Comparison of ENCODE assay signal across 10 cellular contexts in genomic region chr3:4828279-4829030, GRCh38.
A peak's percentile ranks its signal among the peaks of the same experiment; 100 is the strongest.
DNase-seq lines count a peak whose midpoint lies in the region; ATAC-seq and TF ChIP-seq lines count a peak whose summit lies in the region.
"Had no signal": no experiment of that assay in that cellular context is flagged by ENCODE, and none has a peak within 500 bp of the region (broad histone marks: within the 10 kb centered on the region; RNA-seq: fewer than 3 reads in every experiment).

No MANE protein-coding gene starts in this region.

- CTCF ChIA-PET in naive thymus-derived CD4-positive, alpha-beta T cell (lab: Charles Lee), result interaction anchor here (1.0 to 1.8 kb wide), 2 partner anchors 117 to 151 kb away, joined by 7 read pairs; partner anchors contain the start of gene BHLHE40
- CTCF ChIA-PET in Calu3 (lab: Charles Lee), result no interaction called here

- H3K4me3 ChIP-seq in AG10803 (ENCODE audit: low read length) (no peak overlapping the region), coronary artery (no peak overlapping the region)
- H3K4me3 ChIP-seq in naive thymus-derived CD4-positive, alpha-beta T cell (ENCODE audit: low read length), result no peak overlapping the region
- H3K4me3 ChIP-seq: adrenal gland, SJSA1 had no signal

- DNase-seq in AG10803 (ENCODE audit: low read depth), result peak; percentile 94
- peak; percentile 9 for DNase-seq in NCI-H226
- no peak for DNase-seq in coronary artery (ENCODE audit: low spot score)
- DNase-seq in naive thymus-derived CD4-positive, alpha-beta T cell, result no peak
- DNase-seq in posterior cingulate gyrus, result no peak
- no peak for DNase-seq in Calu3
- DNase-seq in NCI-H2107 (lab: John Stamatoyannopoulos, UW), result no peak
- no peak for DNase-seq in NCI-H1105 treated with DMSO at 0.1 percent for 48 hours (lab: John Stamatoyannopoulos, UW)

- peak overlapping the region; percentile 80 to 92 for H3K27ac ChIP-seq in coronary artery
- H3K27ac ChIP-seq in naive thymus-derived CD4-positive, alpha-beta T cell (ENCODE audit: low read depth, low read length), result peak overlapping the region; percentile 60
- H3K27ac ChIP-seq: SJSA1 had no signal

- H3K27ac Mint-ChIP-seq in naive thymus-derived CD4-positive, alpha-beta T cell, result peak overlapping the region; percentile 35 to 99 (median 84)
- H3K27ac Mint-ChIP-seq in Calu3 (ENCODE audit: unreplicated experiment), result no peak overlapping the region

- ATAC-seq in naive thymus-derived CD4-positive, alpha-beta T cell, result no peak

- peaks cover 0 to 60% (median 7%) of the 10 kb centered on the region in 5 donors for H3K36me3 Mint-ChIP-seq in naive thymus-derived CD4-positive, alpha-beta T cell
- peaks cover 13% of the 10 kb centered on the region for H3K36me3 Mint-ChIP-seq in Calu3 (ENCODE audit: insufficient read depth, unreplicated experiment)

- peak overlapping the region in 6 of 10 donors; percentile 43 to 93 (median 86) for H3K4me3 Mint-ChIP-seq in naive thymus-derived CD4-positive, alpha-beta T cell
- H3K4me3 Mint-ChIP-seq in Calu3 (ENCODE audit: low read depth, unreplicated experiment), result no peak overlapping the region

- peaks cover 56 to 88% of the 10 kb centered on the region in 2 donors for H3K4me1 ChIP-seq in naive thymus-derived CD4-positive, alpha-beta T cell (ENCODE audit: control insufficient read depth in 2 of 2, insufficient read depth in 2 of 2, low read length in 2 of 2)

- POLR2A ChIA-PET in naive thymus-derived CD4-positive, alpha-beta T cell (lab: Charles Lee), result interaction anchor here (0.5 to 2.6 kb wide), 4 partner anchors 13 to 150 kb away, joined by 4 to 8 read pairs (median 8); no protein-coding TSS in a partner anchor

- H3K9me3 ChIP-seq in naive thymus-derived CD4-positive, alpha-beta T cell (ENCODE audit: control insufficient read depth in 2 of 3, low read length in 3 of 3), result no peaks in the 10 kb centered on the region
- H3K9me3 ChIP-seq: adrenal gland, SJSA1 had no signal

- intact Hi-C loops in naive thymus-derived CD4-positive, alpha-beta T cell (cut with micrococcal nuclease), result no loop called here
- intact Hi-C loops in posterior cingulate gyrus (cut with DNase I) (no loop called here), Calu3 (cut with micrococcal nuclease; ENCODE audit: unreplicated experiment) (loop anchor here (5.0 kb wide), 2 partner anchors 76 to 106 kb away; no protein-coding TSS in a partner anchor)

- TF ChIP-seq CTCF in AG10803 (conservative IDR thresholded peaks at IDR 0.05; ENCODE audit: low read length) (no peak), coronary artery (IDR thresholded peaks at IDR 0.05) (no peak), Calu3 (IDR thresholded peaks at IDR 0.05; ENCODE audit: unreplicated experiment) (no peak)

- H3K36me3 ChIP-seq in naive thymus-derived CD4-positive, alpha-beta T cell (ENCODE audit: control insufficient read depth in 2 of 3, insufficient read depth in 3 of 3, low read length in 3 of 3), result no peaks in the 10 kb centered on the region
- H3K36me3 ChIP-seq: adrenal gland, SJSA1 had no signal

- H3K27me3 ChIP-seq in naive thymus-derived CD4-positive, alpha-beta T cell (ENCODE audit: control insufficient read depth in 2 of 2, insufficient read depth in 2 of 2, low read length in 2 of 2), result no peaks in the 10 kb centered on the region
- H3K27me3 ChIP-seq: adrenal gland, SJSA1 had no signal

- H3K9me3 Mint-ChIP-seq in naive thymus-derived CD4-positive, alpha-beta T cell, result peaks cover 0 to 4% (median 0%) of the 10 kb centered on the region in 11 donors
- peaks cover under 1% of the 10 kb centered on the region for H3K9me3 Mint-ChIP-seq in Calu3 (ENCODE audit: low read depth, unreplicated experiment)

- H3K4me1 Mint-ChIP-seq in naive thymus-derived CD4-positive, alpha-beta T cell, result peaks cover 72 to 97% (median 92%) of the 10 kb centered on the region in 7 donors
- H3K4me1 Mint-ChIP-seq in Calu3 (ENCODE audit: low read depth, unreplicated experiment), result peaks cover 63% of the 10 kb centered on the region

- H3K27me3 Mint-ChIP-seq in naive thymus-derived CD4-positive, alpha-beta T cell, result peaks cover 0 to 3% (median 0%) of the 10 kb centered on the region in 5 donors
- H3K27me3 Mint-ChIP-seq in Calu3 (ENCODE audit: unreplicated experiment), result no peaks in the 10 kb centered on the region

- BruUV-seq in Calu3 (replicated peaks; lab: Mats Ljungman, UMichigan), result no TSS peak

Comparison
In these comparisons a context has a peak if more than half of its experiments do, and no peak if none do; other contexts are left out.
1. DNase-seq: peak in AG10803 (single experiment) and NCI-H226 (single experiment); none in coronary artery (single experiment), naive thymus-derived CD4-positive, alpha-beta T cell (0 of 9), posterior cingulate gyrus (0 of 10), Calu3 (single experiment), NCI-H2107 (single experiment) and NCI-H1105 treated with DMSO at 0.1 percent for 48 hours (single experiment).